In the genomic region with DNA sequence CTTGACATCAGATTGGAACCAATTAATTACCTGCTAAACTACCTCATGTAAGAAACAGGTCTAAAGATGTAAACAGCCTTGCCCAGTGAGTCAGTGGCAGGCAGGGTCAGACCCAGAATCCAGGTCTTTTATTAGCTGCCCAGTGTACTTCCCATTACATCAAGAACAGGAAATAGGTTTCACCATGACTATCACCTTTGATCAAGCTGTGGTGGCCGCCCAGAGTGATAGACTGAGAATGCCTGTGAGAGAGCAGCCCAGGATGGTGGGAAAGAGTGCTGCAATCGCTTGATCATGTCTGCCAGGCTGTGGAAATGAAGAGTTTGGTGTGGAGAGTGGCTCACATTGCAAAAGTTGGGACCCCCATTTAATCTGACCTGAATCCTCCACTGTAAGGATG, we compare ENCODE assay signal across 25 cellular contexts.
A peak's percentile ranks its signal among the peaks of the same experiment; 100 is the strongest.
DNase-seq lines count a peak whose midpoint lies in the region; ATAC-seq and TF ChIP-seq lines count a peak whose summit lies in the region.
"Had no signal": no experiment of that assay in that cellular context is flagged by ENCODE, and none has a peak within 500 bp of the region (broad histone marks: within the 10 kb centered on the region; RNA-seq: fewer than 3 reads in every experiment).

No MANE protein-coding gene starts in this region.

- no peaks in the 10 kb centered on the region for H3K36me3 Mint-ChIP-seq in T-helper 17 cell (ENCODE audit: low read depth)
- H3K36me3 Mint-ChIP-seq: activated CD4-positive, alpha-beta memory T cell treated with anti-CD3 and anti-CD28 coated beads for 36 hours; activated naive CD8-positive, alpha-beta T cell treated with anti-CD3 and anti-CD28 coated beads, Interleukin-2, amount 10 ng/mL, durations not matched to agents 7 days and 5 days; natural killer cell treated with Interleukin-12 subunit alpha and Interleukin-12 subunit beta and Interleukin-15 and Interleukin-18, amount 100 ng/mL, for 72 hours had no signal

- no peak for TF ChIP-seq CTCF in Peyer's patch (IDR thresholded peaks at IDR 0.05)
- no peak for TF ChIP-seq CTCF in epithelial cell of esophagus (IDR thresholded peaks at IDR 0.05; ENCODE audit: insufficient read depth, low read depth, low read length, missing control alignments)

- H3K27ac Mint-ChIP-seq in T-helper 17 cell = no peak overlapping the region
- H3K27ac Mint-ChIP-seq: activated CD4-positive, alpha-beta memory T cell treated with anti-CD3 and anti-CD28 coated beads for 36 hours; activated naive CD8-positive, alpha-beta T cell treated with anti-CD3 and anti-CD28 coated beads, Interleukin-2, amount 10 ng/mL, durations not matched to agents 7 days and 5 days; IgD-negative memory B cell; natural killer cell treated with Interleukin-12 subunit alpha and Interleukin-12 subunit beta and Interleukin-15 and Interleukin-18, amount 100 ng/mL, for 72 hours had no signal

- H3K9me3 ChIP-seq in Peyer's patch = no peaks in the 10 kb centered on the region
- H3K9me3 ChIP-seq in T-helper 17 cell (ENCODE audit: control insufficient read depth, low read length, poor library complexity, severe bottlenecking) = no peaks in the 10 kb centered on the region
- H3K9me3 ChIP-seq: BLaER1, MG63, ovary, upper lobe of left lung had no signal

- ATAC-seq in HG03280 (IDR thresholded peaks at IDR 0.05; ENCODE audit: unreplicated experiment) = no peak
- no peak for ATAC-seq in T-helper 17 cell
- ATAC-seq: activated CD4-positive, CD25-positive, alpha-beta regulatory T cell treated with anti-CD3 and anti-CD28 coated beads, Interleukin-2, amount 50 U/mL, for 24 hours; natural killer cell treated with Interleukin-12 subunit alpha and Interleukin-12 subunit beta and Interleukin-15 and Interleukin-18, amount 100 ng/mL, for 72 hours had no signal

- no peak overlapping the region for H3K4me3 Mint-ChIP-seq in T-helper 17 cell
- H3K4me3 Mint-ChIP-seq: activated CD4-positive, alpha-beta memory T cell treated with anti-CD3 and anti-CD28 coated beads for 36 hours; activated naive CD8-positive, alpha-beta T cell treated with anti-CD3 and anti-CD28 coated beads, Interleukin-2, amount 10 ng/mL, durations not matched to agents 7 days and 5 days; IgD-negative memory B cell; natural killer cell treated with Interleukin-12 subunit alpha and Interleukin-12 subunit beta and Interleukin-15 and Interleukin-18, amount 100 ng/mL, for 72 hours had no signal

- no peaks in the 10 kb centered on the region for H3K4me1 Mint-ChIP-seq in T-helper 17 cell
- H3K4me1 Mint-ChIP-seq: activated naive CD8-positive, alpha-beta T cell treated with anti-CD3 and anti-CD28 coated beads, Interleukin-2, amount 10 ng/mL, durations not matched to agents 7 days and 5 days; IgD-negative memory B cell had no signal

- peaks cover 24% of the 10 kb centered on the region for H3K27me3 Mint-ChIP-seq in T-helper 17 cell
- H3K27me3 Mint-ChIP-seq: activated CD4-positive, alpha-beta memory T cell treated with anti-CD3 and anti-CD28 coated beads for 36 hours had no signal

- H3K4me1 ChIP-seq in Peyer's patch = no peaks in the 10 kb centered on the region
- H3K4me1 ChIP-seq: BLaER1, upper lobe of left lung had no signal

- H3K27ac ChIP-seq in Peyer's patch = peak overlapping the region in 1 of 4 donors; percentile 59
- H3K27ac ChIP-seq: BLaER1, dorsolateral prefrontal cortex, ovary, upper lobe of left lung had no signal

- DNase-seq in HT-29 (ENCODE audit: low spot score) = peak; percentile 42
- peak in 2 of 3 donors; percentile 60 to 75 for DNase-seq in Peyer's patch
- peak; percentile 56 for DNase-seq in epithelial cell of esophagus (ENCODE audit: low read depth)
- peak; percentile 51 for DNase-seq in renal cortical epithelial cell (ENCODE audit: low read depth)
- no peak for DNase-seq in T-helper 17 cell
- no peak for DNase-seq in midbrain (lab: John Stamatoyannopoulos, UW)
- DNase-seq: activated CD4-positive, alpha-beta memory T cell treated with anti-CD3 and anti-CD28 coated beads for 36 hours; activated naive CD8-positive, alpha-beta T cell treated with anti-CD3 and anti-CD28 coated beads, Interleukin-2, amount 10 ng/mL, durations not matched to agents 7 days and 5 days; activated T-cell treated with anti-CD3 and anti-CD28 coated beads for 4 hours; central memory CD4-positive, alpha-beta T cell; dorsolateral prefrontal cortex; islet precursor cell; MG63; NCI-H2029; NCI-H2227 treated with DMSO at 0.1 percent for 48 hours; NCI-H69; ovary; retina; stimulated activated CD4-positive, alpha-beta T cell treated with anti-CD3 and anti-CD28 coated beads, Interleukin-2, amount 100 ng/mL, for 24 hours; upper lobe of left lung had no signal

- no peaks in the 10 kb centered on the region for H3K27me3 ChIP-seq in Peyer's patch
- H3K27me3 ChIP-seq: BLaER1, dorsolateral prefrontal cortex, ovary, upper lobe of left lung had no signal

- no peaks in the 10 kb centered on the region for H3K36me3 ChIP-seq in Peyer's patch
- H3K36me3 ChIP-seq: BLaER1, MG63, ovary, upper lobe of left lung had no signal

- no peak for TF ChIP-seq POLR2A in Peyer's patch (IDR thresholded peaks at IDR 0.05)

- H3K4me3 ChIP-seq in Peyer's patch (no peak overlapping the region), epithelial cell of esophagus (ENCODE audit: low read length) (no peak overlapping the region)
- H3K4me3 ChIP-seq: BLaER1, dorsolateral prefrontal cortex, MG63, ovary, upper lobe of left lung had no signal

Comparison
In these comparisons a context has a peak if more than half of its experiments do, and no peak if none do; other contexts are left out.
1. DNase-seq: peak in HT-29 (single experiment), Peyer's patch (2 of 3), epithelial cell of esophagus (single experiment) and renal cortical epithelial cell (single experiment); none in T-helper 17 cell (0 of 3) and midbrain (single experiment).